Comparison of ENCODE assay signal across 1 cellular context in the genomic region with DNA sequence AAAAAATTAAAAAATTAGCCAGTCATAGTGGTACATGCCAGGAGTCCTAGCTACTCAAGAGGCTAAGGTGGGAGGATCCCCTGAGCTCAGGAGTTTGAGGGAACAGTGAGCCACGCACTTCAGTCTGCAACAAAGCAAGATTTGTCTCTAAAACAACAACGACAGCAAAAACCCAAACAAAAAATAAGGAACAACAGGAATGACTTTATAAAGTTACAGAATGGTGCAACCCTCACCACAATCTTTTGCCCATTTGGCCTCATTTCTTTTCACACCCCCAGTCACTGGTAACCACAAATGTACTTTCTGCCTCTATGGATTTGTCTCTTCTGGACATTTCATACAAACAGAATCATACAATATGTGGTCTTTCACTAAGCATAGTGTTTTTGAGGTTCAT.
TF ChIP-seq lines count a peak whose summit lies in the region.

No MANE protein-coding gene starts in this region.

TF ChIP-seq in GM12878, 131 proteins besides CTCF, POLR2A, EP300 and RAD21:
- TF ChIP-seq DPF2 (IDR thresholded peaks at IDR 0.05) (no peak), WRNIP1 (IDR thresholded peaks at IDR 0.05; ENCODE audit: borderline replicate concordance, low read depth, low read length) (no peak), STAT3 (IDR thresholded peaks at IDR 0.05; ENCODE audit: low read depth, low read length) (no peak), SMAD5 (IDR thresholded peaks at IDR 0.05; ENCODE audit: low read depth) (no peak), SMC3 (IDR thresholded peaks at IDR 0.05; ENCODE audit: borderline replicate concordance, low read length) (no peak), ATF7 (IDR thresholded peaks at IDR 0.05; ENCODE audit: low read depth) (no peak), CREB1 (IDR thresholded peaks at IDR 0.05; ENCODE audit: low read depth) (no peak)
- TF ChIP-seq, protein P1, sequence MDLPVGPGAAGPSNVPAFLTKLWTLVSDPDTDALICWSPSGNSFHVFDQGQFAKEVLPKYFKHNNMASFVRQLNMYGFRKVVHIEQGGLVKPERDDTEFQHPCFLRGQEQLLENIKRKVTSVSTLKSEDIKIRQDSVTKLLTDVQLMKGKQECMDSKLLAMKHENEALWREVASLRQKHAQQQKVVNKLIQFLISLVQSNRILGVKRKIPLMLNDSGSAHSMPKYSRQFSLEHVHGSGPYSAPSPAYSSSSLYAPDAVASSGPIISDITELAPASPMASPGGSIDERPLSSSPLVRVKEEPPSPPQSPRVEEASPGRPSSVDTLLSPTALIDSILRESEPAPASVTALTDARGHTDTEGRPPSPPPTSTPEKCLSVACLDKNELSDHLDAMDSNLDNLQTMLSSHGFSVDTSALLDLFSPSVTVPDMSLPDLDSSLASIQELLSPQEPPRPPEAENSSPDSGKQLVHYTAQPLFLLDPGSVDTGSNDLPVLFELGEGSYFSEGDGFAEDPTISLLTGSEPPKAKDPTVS (IDR thresholded peaks at IDR 0.05; ENCODE audit: low read depth, low read length) = no peak
